31 cellular contexts compared by ENCODE assay signal in genomic region chr13:99008577-99008976, GRCh38. TPM values are rescaled to one million over a fixed set of nuclear protein-coding genes. Genes with fewer than 3 reads are reported as not detected.
DNase-seq lines count a peak whose midpoint lies in the region; ATAC-seq, FAIRE-seq and TF ChIP-seq lines count a peak whose summit lies in the region.
"Had no signal": no experiment of that assay in that cellular context is flagged by ENCODE, and none has a peak within 500 bp of the region (broad histone marks: within the 10 kb centered on the region; RNA-seq: fewer than 3 reads in every experiment).

No MANE protein-coding gene starts in this region.

- no peaks in the 10 kb centered on the region for H3K23me2 ChIP-seq in H9 (ENCODE audit: insufficient read length, low read depth, low read length, poor library complexity, severe bottlenecking)

- no TSS peak for BruUV-seq in endothelial cell of umbilical vein (replicated peaks; lab: Mats Ljungman, UMichigan)

- 46 to 60% methylated on average over 3 of the region's 3 CpGs for WGBS in upper lobe of left lung, 2 donors
- no CpG with 5 or more reads among the region's 3 CpGs for WGBS in H9 (ENCODE audit: extremely low coverage, insufficient read length, low lambda C conversion rate)

- no peak overlapping the region for H2AK5ac ChIP-seq in H9 (ENCODE audit: insufficient read length, low read length)

- TF ChIP-seq POLR2A in endothelial cell of umbilical vein (IDR thresholded peaks at IDR 0.05; ENCODE audit: low read depth, low read length) (no peak), upper lobe of left lung (IDR thresholded peaks at IDR 0.05) (no peak)

- H3K79me2 ChIP-seq in endothelial cell of umbilical vein (ENCODE audit: control insufficient read depth, insufficient read depth, low read length), result no peaks in the 10 kb centered on the region
- H3K79me2 ChIP-seq in H9 (ENCODE audit: insufficient read depth, low read length), result no peaks in the 10 kb centered on the region

- H3K4ac ChIP-seq in H9 (ENCODE audit: low read depth, low read length), result no peak overlapping the region

- H3K27ac ChIP-seq in endothelial cell of umbilical vein (ENCODE audit: insufficient read depth, low read depth, low read length) (no peak overlapping the region), upper lobe of left lung (peak overlapping the region; percentile 22 to 74 (median 54)), H9 (ENCODE audit: insufficient read length, low read depth, low read length) (no peak overlapping the region)
- H3K27ac ChIP-seq: C4-2B, spleen, tibial artery had no signal

- H2AFZ ChIP-seq in endothelial cell of umbilical vein (ENCODE audit: low read depth, low read length) (no peak overlapping the region), H9 (ENCODE audit: low read length) (no peak overlapping the region)

- TF ChIP-seq CTCF in endothelial cell of umbilical vein (IDR thresholded peaks at IDR 0.05; ENCODE audit: extremely low read depth in 1 of 2, insufficient read depth in 1 of 2, low read depth in 1 of 2, low read length in 2 of 2), result no peak
- no peak for TF ChIP-seq CTCF in upper lobe of left lung (IDR thresholded peaks at IDR 0.05)
- no peak for TF ChIP-seq CTCF in H9 (conservative IDR thresholded peaks at IDR 0.05)

- H3K4me3 ChIP-seq in endothelial cell of umbilical vein (replicated peaks in 1 of 3; ENCODE audit: insufficient read depth in 1 of 3, low read depth in 1 of 3, low read length in 3 of 3), result no peak overlapping the region
- H3K4me3 ChIP-seq in upper lobe of left lung, result no peak overlapping the region
- H3K4me3 ChIP-seq: spleen, tibial artery had no signal

- no peaks in the 10 kb centered on the region for H3K9me3 ChIP-seq in endothelial cell of umbilical vein (replicated peaks; ENCODE audit: control insufficient read depth, insufficient read depth, low read length)
- H3K9me3 ChIP-seq in upper lobe of left lung, result no peaks in the 10 kb centered on the region
- no peaks in the 10 kb centered on the region for H3K9me3 ChIP-seq in H9 (ENCODE audit: control insufficient read depth, low read depth, low read length)
- H3K9me3 ChIP-seq: Caco-2, spleen, tibial artery had no signal

- no peak overlapping the region for H2BK12ac ChIP-seq in H9 (ENCODE audit: insufficient read length, low read depth, low read length)

- H3K79me1 ChIP-seq in H9 (ENCODE audit: insufficient read depth, low read depth, low read length, poor library complexity, severe bottlenecking), result no peaks in the 10 kb centered on the region

- no peaks in the 10 kb centered on the region for H3K9me1 ChIP-seq in endothelial cell of umbilical vein (replicated peaks; ENCODE audit: control insufficient read depth, extremely low read depth, insufficient read depth, low read length)

- H3K9ac ChIP-seq in endothelial cell of umbilical vein (replicated peaks; ENCODE audit: extremely low read depth, insufficient read depth, low read length) (no peak overlapping the region), H9 (ENCODE audit: extremely low read depth, insufficient read length, low read length) (no peak overlapping the region)

- H3K18ac ChIP-seq in H9 (ENCODE audit: insufficient read length, low read depth, low read length), result no peak overlapping the region

- H3K14ac ChIP-seq in H9 (ENCODE audit: insufficient read depth, low read length), result no peak overlapping the region

- H4K91ac ChIP-seq in H9 (ENCODE audit: insufficient read length, low read depth, low read length), result no peak overlapping the region

- intact Hi-C loops in endothelial cell of umbilical vein (cut with micrococcal nuclease), result no loop called here

- H3T11ph ChIP-seq in H9 (ENCODE audit: low read length), result no peak overlapping the region

- peaks cover under 1 to 3% of the 10 kb centered on the region in 2 experiments for H3K4me1 Mint-ChIP-seq in H9

- POLR2A ChIA-PET in endothelial cell of umbilical vein (lab: Charles Lee), result no interaction called here

- no peaks in the 10 kb centered on the region for H4K20me1 ChIP-seq in endothelial cell of umbilical vein (replicated peaks; ENCODE audit: control insufficient read depth, extremely low read depth, insufficient read depth, low read length)
- H4K20me1 ChIP-seq in H9 (ENCODE audit: control insufficient read depth, insufficient read depth, insufficient read length), result no peaks in the 10 kb centered on the region

- no peak overlapping the region for H3K56ac ChIP-seq in H9 (ENCODE audit: insufficient read length, low read depth, low read length)

- no peak for ATAC-seq in upper lobe of left lung (ENCODE audit: low FRiP score in 2 of 2)
- no peak for ATAC-seq in HG03432 (IDR thresholded peaks at IDR 0.05; ENCODE audit: unreplicated experiment)
- ATAC-seq: activated T-cell treated with anti-CD3 and anti-CD28 coated beads, Interleukin-2, amount 50 U/mL, for 4 hours; HCT116; stimulated activated naive CD8-positive, alpha-beta T cell treated with anti-CD3 and anti-CD28 coated beads, Interleukin-15, amount 100 ng/mL, for 72 hours had no signal

- H2BK15ac ChIP-seq in H9 (ENCODE audit: low read depth, low read length), result no peak overlapping the region

- no peak for FAIRE-seq in endothelial cell of umbilical vein (lab: Jason Lieb, UNC)
- FAIRE-seq: bronchial epithelial cell had no signal

- no peak overlapping the region for H2BK20ac ChIP-seq in H9 (ENCODE audit: low read depth, low read length, poor library complexity, severe bottlenecking)

- H3K36me3 ChIP-seq in endothelial cell of umbilical vein (ENCODE audit: control insufficient read depth in 2 of 2, extremely low read depth in 1 of 2, insufficient read depth in 2 of 2, low read length in 2 of 2), result no peaks in the 10 kb centered on the region
- H3K36me3 ChIP-seq in upper lobe of left lung, result no peaks in the 10 kb centered on the region
- H3K36me3 ChIP-seq: spleen, tibial artery had no signal

- no peaks in the 10 kb centered on the region for H3K9me3 Mint-ChIP-seq in H9
- H3K9me3 Mint-ChIP-seq: activated naive CD8-positive, alpha-beta T cell treated with anti-CD3 and anti-CD28 coated beads, Interleukin-2, amount 10 ng/mL, durations not matched to agents 7 days and 5 days; activated T-cell treated with anti-CD3 and anti-CD28 coated beads, Interleukin-2, amount 50 U/mL, for 4 hours; naive B cell; stimulated activated naive CD8-positive, alpha-beta T cell treated with anti-CD3 and anti-CD28 coated beads, Interleukin-15, amount 100 ng/mL, for 72 hours had no signal

- CTCF ChIA-PET in endothelial cell of umbilical vein (lab: Charles Lee), result interaction anchor here (1.3 kb wide), 1 partner anchor 9 kb away, joined by 4 read pairs; no protein-coding TSS in a partner anchor

- no peak overlapping the region for H3K4me3 Mint-ChIP-seq in H9
- H3K4me3 Mint-ChIP-seq: activated naive CD8-positive, alpha-beta T cell treated with anti-CD3 and anti-CD28 coated beads, Interleukin-2, amount 10 ng/mL, durations not matched to agents 7 days and 5 days; activated T-cell treated with anti-CD3 and anti-CD28 coated beads, Interleukin-2, amount 50 U/mL, for 4 hours; stimulated activated naive CD8-positive, alpha-beta T cell treated with anti-CD3 and anti-CD28 coated beads, Interleukin-15, amount 100 ng/mL, for 72 hours had no signal

- no peaks in the 10 kb centered on the region for H3K36me3 Mint-ChIP-seq in H9 (ENCODE audit: insufficient read depth in 1 of 3, low read depth in 3 of 3)
- H3K36me3 Mint-ChIP-seq: naive B cell had no signal

- DNase-seq in NCI-H82 (lab: John Stamatoyannopoulos, UW) (peak; percentile 36), NCI-H82 treated with DMSO at 0.1 percent for 48 hours (lab: John Stamatoyannopoulos, UW; ENCODE audit: unreplicated experiment) (no peak), NOMO-1 (lab: John Stamatoyannopoulos, UW; ENCODE audit: unreplicated experiment in 2 of 2) (peak; percentile 50 to 83), endothelial cell of umbilical vein (ENCODE audit: low read depth, low spot score) (no peak), upper lobe of left lung (peak in 1 of 2 donors; percentile 49), H9 (no peak)
- DNase-seq in activated naive CD4-positive, alpha-beta T cell (lab: John Stamatoyannopoulos, UW), result no peak
- DNase-seq: activated gamma-delta T cell; activated naive CD8-positive, alpha-beta T cell treated with anti-CD3 and anti-CD28 coated beads, Interleukin-2, amount 10 ng/mL, durations not matched to agents 7 days and 5 days; activated T-cell treated with anti-CD3 and anti-CD28 coated beads, Interleukin-2, amount 50 U/mL, for 4 hours; aorta; Caco-2; DMS79 treated with DMSO at 0.1 percent for 48 hours; GDM1; glutamatergic neuron; KBM-7; midbrain; naive B cell; NCI-H1417; NCI-H2081; NCI-H226; NCI-H526 treated with DMSO at 0.1 percent for 48 hours; posterior cingulate gyrus; spleen; stimulated activated CD8-positive, alpha-beta memory T cell treated with anti-CD3 and anti-CD28 coated beads, Interleukin-4, amount 100 ng/mL, for 48 hours; stimulated activated naive CD8-positive, alpha-beta T cell treated with anti-CD3 and anti-CD28 coated beads, Interleukin-15, amount 100 ng/mL, for 72 hours; tibial artery had no signal

- H3K27me3 Mint-ChIP-seq in H9 (ENCODE audit: low read depth), result no peaks in the 10 kb centered on the region; the same call in none of the 2 replicates
- H3K27me3 Mint-ChIP-seq: activated naive CD8-positive, alpha-beta T cell treated with anti-CD3 and anti-CD28 coated beads, Interleukin-2, amount 10 ng/mL, durations not matched to agents 7 days and 5 days; stimulated activated naive CD8-positive, alpha-beta T cell treated with anti-CD3 and anti-CD28 coated beads, Interleukin-15, amount 100 ng/mL, for 72 hours had no signal

- H4K5ac ChIP-seq in H9 (ENCODE audit: insufficient read length, low read depth, low read length), result no peak overlapping the region

- no peak overlapping the region for H4K8ac ChIP-seq in H9 (replicated peaks; ENCODE audit: insufficient read length, low read depth, low read length)

- H3K4me1 ChIP-seq in endothelial cell of umbilical vein (ENCODE audit: control insufficient read depth, extremely low read depth, insufficient read depth, low read length) (peaks cover 29% of the 10 kb centered on the region), upper lobe of left lung (peaks cover 35 to 49% (median 39%) of the 10 kb centered on the region in 4 donors), H9 (ENCODE audit: insufficient read depth, low read length) (no peaks in the 10 kb centered on the region)
- H3K4me1 ChIP-seq: Caco-2 had no signal

- H3K4me2 ChIP-seq in endothelial cell of umbilical vein (ENCODE audit: insufficient read depth, low read length), result peak overlapping the region; percentile 6
- H3K4me2 ChIP-seq in H9 (ENCODE audit: insufficient read depth, insufficient read length, low read length), result no peak overlapping the region

- no peak for TF ChIP-seq EP300 in upper lobe of left lung (IDR thresholded peaks at IDR 0.05)

- H3K27ac Mint-ChIP-seq in H9, result no peak overlapping the region
- H3K27ac Mint-ChIP-seq: activated naive CD8-positive, alpha-beta T cell treated with anti-CD3 and anti-CD28 coated beads, Interleukin-2, amount 10 ng/mL, durations not matched to agents 7 days and 5 days; stimulated activated naive CD8-positive, alpha-beta T cell treated with anti-CD3 and anti-CD28 coated beads, Interleukin-15, amount 100 ng/mL, for 72 hours had no signal

- no peak overlapping the region for H2BK5ac ChIP-seq in H9 (ENCODE audit: insufficient read length, low read length)

- no peak overlapping the region for H2BK120ac ChIP-seq in H9 (ENCODE audit: low read depth, low read length, poor library complexity, severe bottlenecking)

- no peak overlapping the region for H3K23ac ChIP-seq in H9 (ENCODE audit: insufficient read length, low read depth, low read length)

- dilution Hi-C loops in endothelial cell of umbilical vein (cut with MboI; ENCODE audit: extremely low pct_ligation_motif_present, low sequenced_read_pairs), result no loop called here

- H3K27me3 ChIP-seq in endothelial cell of umbilical vein (ENCODE audit: control insufficient read depth in 2 of 2, insufficient read depth in 2 of 2, low read length in 2 of 2) (no peaks in the 10 kb centered on the region), upper lobe of left lung (no peaks in the 10 kb centered on the region), H9 (ENCODE audit: insufficient read depth, low read length) (no peaks in the 10 kb centered on the region)
- H3K27me3 ChIP-seq: spleen, tibial artery had no signal

RNA-seq across cellular contexts. Expression of gene DOCK9, which starts 30.7 kb away (rescaled TPM):
- total RNA-seq in endothelial cell of umbilical vein, result 323 and 334 TPM in 2 replicates
- polyA plus RNA-seq in endothelial cell of umbilical vein, result 129 and 147 TPM in 2 replicates
- polyA plus RNA-seq in endothelial cell of umbilical vein (2011; cell fraction: cytosol; rRNA removed), result 157 and 160 TPM in 2 replicates
- 346 and 384 TPM in 2 replicates for polyA plus RNA-seq in endothelial cell of umbilical vein (2011; cell fraction: nucleus; rRNA removed)
- polyA plus RNA-seq in endothelial cell of umbilical vein (2012), result 202 and 235 TPM in 2 replicates
- 346 and 363 TPM in 2 replicates for polyA minus RNA-seq in endothelial cell of umbilical vein
- 17.8 TPM for polyA minus RNA-seq in endothelial cell of umbilical vein (2011; cell fraction: cytosol; rRNA and poly(A)+ RNA removed)
- 536 and 739 TPM in 2 replicates for polyA minus RNA-seq in endothelial cell of umbilical vein (2011; cell fraction: nucleus; rRNA and poly(A)+ RNA removed)
- total RNA-seq in upper lobe of left lung, result 100 to 1,000 TPM; 155 to 284 (median 170) TPM
- 19.0 and 23.0 TPM in 2 replicates for total RNA-seq in H9 (2021)

Comparison
In these comparisons a context has a peak if more than half of its experiments do, and no peak if none do; other contexts are left out.
1. DNase-seq: peak in NCI-H82 (single experiment) and NOMO-1 (2 of 2); none in NCI-H82 treated with DMSO at 0.1 percent for 48 hours (single experiment), endothelial cell of umbilical vein (single experiment), H9 (single experiment) and activated naive CD4-positive, alpha-beta T cell (0 of 4).
2. H3K27ac ChIP-seq: peak in upper lobe of left lung (4 of 4); none in endothelial cell of umbilical vein (single experiment) and H9 (single experiment).